16 cellular contexts compared by ENCODE assay signal in the genomic region with DNA sequence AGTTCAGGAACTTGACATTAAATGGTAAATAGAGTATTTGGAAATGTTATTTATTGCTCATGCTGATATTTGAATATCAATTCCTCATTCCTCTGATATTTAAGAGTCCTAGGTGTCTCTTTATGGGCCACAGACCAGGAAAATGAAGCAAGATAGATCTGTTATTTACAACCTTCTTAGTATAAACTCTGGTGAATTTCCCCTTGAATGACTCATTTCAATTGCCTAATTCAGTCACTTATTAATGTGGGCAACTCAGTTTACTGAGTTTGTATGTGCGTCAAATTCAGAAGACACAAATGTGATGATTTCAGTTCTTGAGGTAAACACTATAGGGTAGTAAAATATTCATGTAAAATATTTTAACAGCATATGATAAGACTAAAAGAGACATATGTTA.
DNase-seq lines count a peak whose midpoint lies in the region; ATAC-seq, FAIRE-seq and TF ChIP-seq lines count a peak whose summit lies in the region.
"Had no signal": no experiment of that assay in that cellular context is flagged by ENCODE, and none has a peak within 500 bp of the region (broad histone marks: within the 10 kb centered on the region; RNA-seq: fewer than 3 reads in every experiment).

No MANE protein-coding gene starts in this region.

- H3K27me3 ChIP-seq in H7 (ENCODE audit: control insufficient read depth, insufficient read depth, low read length): no peaks in the 10 kb centered on the region

- ATAC-seq in GM21367 (IDR thresholded peaks at IDR 0.05; ENCODE audit: unreplicated experiment): no peak
- ATAC-seq: HCT116 had no signal

- no peak overlapping the region for H3K4me3 ChIP-seq in H7 (ENCODE audit: insufficient read depth, low read depth, low read length)
- H3K4me3 ChIP-seq: GM23248 had no signal

- no peaks in the 10 kb centered on the region for H3K36me3 ChIP-seq in H7 (replicated peaks; ENCODE audit: control insufficient read depth, insufficient read depth, low read length)

- in situ Hi-C loops in Caki2 (cut with HindIII; ENCODE audit: low pct_unique_long_range_greater_than_20kb, low sequenced_read_pairs): no loop called here
- in situ Hi-C loops in GM13977 (cut with MboI; ENCODE audit: low pct_unique_long_range_greater_than_20kb, low sequenced_read_pairs, unreplicated experiment): no loop called here

- DNase-seq in Caki2 (ENCODE audit: low read depth) (peak; percentile 41), RCC 7860 (ENCODE audit: low spot score) (peak; percentile 18), glomerular visceral epithelial cell (ENCODE audit: extremely low spot score) (peak; percentile 2), renal cortical epithelial cell (ENCODE audit: low read depth) (peak; percentile 91), H7 (no peak), GM13977 (ENCODE audit: low spot score) (no peak)
- DNase-seq: Caco-2; CD4-positive, alpha-beta T cell; DMS153; DMS79; GF-D8; GM23248; HFFc6 had no signal

- FAIRE-seq in RCC 7860 (lab: Jason Lieb, UNC): peak; percentile 71
- FAIRE-seq: GM19239 had no signal

- no peak for TF ChIP-seq CTCF in GM13977 (IDR thresholded peaks at IDR 0.05; ENCODE audit: extremely low read depth, insufficient read depth, missing control alignments)

Comparison
In these comparisons a context has a peak if more than half of its experiments do, and no peak if none do; other contexts are left out.
1. DNase-seq: peak in Caki2 (single experiment), RCC 7860 (single experiment), glomerular visceral epithelial cell (single experiment) and renal cortical epithelial cell (single experiment); none in H7 (single experiment) and GM13977 (single experiment).